In the genomic region with DNA sequence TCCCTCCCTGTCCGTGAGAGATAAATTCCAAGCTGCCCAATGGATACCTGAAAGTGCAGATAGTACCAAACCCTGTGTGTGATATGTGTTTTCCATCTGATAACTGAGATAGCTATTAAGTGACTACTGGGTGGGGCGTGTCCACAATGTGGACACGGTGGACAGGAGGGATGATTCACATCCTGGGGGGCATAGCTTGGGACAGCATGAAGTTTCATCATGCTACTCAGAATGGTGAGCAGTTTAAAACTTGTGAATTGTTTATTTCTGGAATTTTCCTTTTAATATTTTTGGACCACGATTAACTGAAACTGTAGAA, we compare ENCODE assay signal across 17 cellular contexts.
A peak's percentile ranks its signal among the peaks of the same experiment; 100 is the strongest.
DNase-seq lines count a peak whose midpoint lies in the region; ATAC-seq and TF ChIP-seq lines count a peak whose summit lies in the region.
"Had no signal": no experiment of that assay in that cellular context is flagged by ENCODE, and none has a peak within 500 bp of the region (broad histone marks: within the 10 kb centered on the region; RNA-seq: fewer than 3 reads in every experiment).

No MANE protein-coding gene starts in this region.

- no peaks in the 10 kb centered on the region for H3K9me3 Mint-ChIP-seq in nephron
- H3K9me3 Mint-ChIP-seq: CD8-positive, alpha-beta T cell; central memory CD8-positive, alpha-beta T cell; neural crest cell; T-cell had no signal

- intact Hi-C loops in mammary epithelial cell (cut with micrococcal nuclease), result loop anchor here (2.0 to 10.0 kb wide), 2 partner anchors 42 to 174 kb away; no protein-coding TSS in a partner anchor

- no peaks in the 10 kb centered on the region for H4K20me1 ChIP-seq in mammary epithelial cell (ENCODE audit: insufficient read depth, low read length)

- no peak for ATAC-seq in GM18870 (IDR thresholded peaks at IDR 0.05; ENCODE audit: unreplicated experiment)
- ATAC-seq: CD8-positive, alpha-beta T cell; lower lobe of right lung; T-cell had no signal

- H3K4me3 ChIP-seq in MG63 (no peak overlapping the region), mammary epithelial cell (replicated peaks in 1 of 3; ENCODE audit: insufficient read depth in 1 of 3, low read depth in 2 of 3, low read length in 3 of 3) (no peak overlapping the region)
- H3K4me3 ChIP-seq: lower lobe of right lung, stomach had no signal

- no peak overlapping the region for H3K27ac ChIP-seq in mammary epithelial cell (ENCODE audit: insufficient read depth, low read depth, low read length)
- H3K27ac ChIP-seq: lower lobe of right lung, stomach had no signal

- no peaks in the 10 kb centered on the region for H3K79me2 ChIP-seq in mammary epithelial cell (ENCODE audit: insufficient read depth, low read length)

- in situ Hi-C loops in mammary epithelial cell (cut with MboI; ENCODE audit: low sequenced_read_pairs in 2 of 2), result no loop called here

- H3K36me3 ChIP-seq in MG63, result peaks cover 21% of the 10 kb centered on the region
- no peaks in the 10 kb centered on the region for H3K36me3 ChIP-seq in mammary epithelial cell (ENCODE audit: insufficient read depth, low read length)
- H3K36me3 ChIP-seq: lower lobe of right lung, stomach had no signal

- no peaks in the 10 kb centered on the region for H3K9me3 ChIP-seq in MG63
- no peaks in the 10 kb centered on the region for H3K9me3 ChIP-seq in mammary epithelial cell (replicated peaks; ENCODE audit: insufficient read depth, low read length)
- H3K9me3 ChIP-seq: lower lobe of right lung, stomach had no signal

- TF ChIP-seq CTCF in mammary epithelial cell (conservative IDR thresholded peaks at IDR 0.05 in 1 of 2, IDR thresholded peaks at IDR 0.05 in 1 of 2; ENCODE audit: extremely low read depth in 1 of 2, insufficient read depth in 1 of 2, low read depth in 1 of 2, low read length in 2 of 2), result no peak
- no peak for TF ChIP-seq CTCF in nephron (IDR thresholded peaks at IDR 0.05; ENCODE audit: unreplicated experiment in 3 of 3)

- H3K4me2 ChIP-seq in mammary epithelial cell (ENCODE audit: insufficient read depth, low read depth, low read length), result no peak overlapping the region

- H3K27me3 ChIP-seq in MG63 (no peaks in the 10 kb centered on the region), mammary epithelial cell (ENCODE audit: insufficient read depth, low read length) (peaks cover 4% of the 10 kb centered on the region)

- CTCF ChIA-PET in mammary epithelial cell (lab: Charles Lee; ENCODE audit: low non-redundant PET), result interaction anchor here (0.8 kb wide), 1 partner anchor 115 kb away, joined by 3 read pairs; no protein-coding TSS in a partner anchor

- peaks cover 37% of the 10 kb centered on the region for H3K4me1 Mint-ChIP-seq in nephron
- H3K4me1 Mint-ChIP-seq: central memory CD8-positive, alpha-beta T cell had no signal

- WGBS in mammary epithelial cell (ENCODE audit: low coverage, missing lambda C conversion rate), result 37% methylated on average over 4 of the region's 4 CpGs

- no peak overlapping the region for H3K9ac ChIP-seq in mammary epithelial cell (ENCODE audit: insufficient read depth, low read length)

- H3K27me3 Mint-ChIP-seq in nephron (ENCODE audit: low read depth), result peaks cover 5% of the 10 kb centered on the region

- dilution Hi-C loops in mammary epithelial cell (cut with HindIII; ENCODE audit: low sequenced_read_pairs), result no loop called here

- no peak overlapping the region for H3K4me3 Mint-ChIP-seq in nephron
- H3K4me3 Mint-ChIP-seq: CD8-positive, alpha-beta T cell; central memory CD8-positive, alpha-beta T cell; neural crest cell; T-cell had no signal

- peaks cover 32% of the 10 kb centered on the region for H3K4me1 ChIP-seq in mammary epithelial cell (ENCODE audit: insufficient read depth, low read length)

- BruUV-seq in mammary epithelial cell (replicated peaks; lab: Mats Ljungman, UMichigan), result no TSS peak

- H3K36me3 Mint-ChIP-seq in nephron (ENCODE audit: low read depth), result no peaks in the 10 kb centered on the region
- H3K36me3 Mint-ChIP-seq: CD8-positive, alpha-beta T cell; T-cell had no signal

- peak overlapping the region in 2 of 3 experiments; percentile 35 to 87 for H3K27ac Mint-ChIP-seq in nephron
- H3K27ac Mint-ChIP-seq: CD8-positive, alpha-beta T cell; T-cell had no signal

- H2AFZ ChIP-seq in mammary epithelial cell (ENCODE audit: low read depth, low read length), result peak overlapping the region; percentile 43

- peak; percentile 39 for DNase-seq in GM03348 (ENCODE audit: low spot score)
- peak; percentile 58 for DNase-seq in MG63
- DNase-seq in mammary epithelial cell, result peak; percentile 81
- DNase-seq in hypothalamus (lab: John Stamatoyannopoulos, UW), result no peak
- no peak for DNase-seq in NCI-H128 (lab: John Stamatoyannopoulos, UW; ENCODE audit: unreplicated experiment)
- no peak for DNase-seq in D341Med (ENCODE audit: low spot score)
- DNase-seq: activated CD8-positive, alpha-beta memory T cell treated with anti-CD3 and anti-CD28 coated beads, Interleukin-2, amount 50 U/mL, for 48 hours; activated naive CD4-positive, alpha-beta T cell treated with anti-CD3 and anti-CD28 coated beads, Interleukin-2, amount 50 U/mL, for 16 hours; CD8-positive, alpha-beta T cell; lower lobe of right lung; NCI-H1417 treated with DMSO at 0.1 percent for 48 hours; stomach; T-cell had no signal

Comparison
In these comparisons a context has a peak if more than half of its experiments do, and no peak if none do; other contexts are left out.
1. DNase-seq: peak in GM03348 (single experiment), MG63 (single experiment) and mammary epithelial cell (single experiment); none in hypothalamus (0 of 51), NCI-H128 (single experiment) and D341Med (single experiment).